Comparison of ENCODE assay signal across 1 cellular context in genomic region chr12:124738636-124739467, GRCh38.
TF ChIP-seq lines count a peak whose summit lies in the region.

No MANE protein-coding gene starts in this region.

TF ChIP-seq in HepG2, 621 proteins besides CTCF, POLR2A, EP300 and RAD21 (continued from another document and continues in another):
- no peak for TF ChIP-seq POLR2G (IDR thresholded peaks at IDR 0.05; ENCODE audit: low read depth, low read length)
- TF ChIP-seq TSC22D2 (CRISPR knock-in tag; IDR thresholded peaks at IDR 0.05; ENCODE audit: borderline replicate concordance): no peak
- no peak for TF ChIP-seq JDP2 (CRISPR knock-in tag; IDR thresholded peaks at IDR 0.05; ENCODE audit: borderline replicate concordance)
- TF ChIP-seq FOSL1 (CRISPR knock-in tag; IDR thresholded peaks at IDR 0.05; ENCODE audit: borderline replicate concordance): peak; percentile 84
- TF ChIP-seq ZNF205 (CRISPR knock-in tag; IDR thresholded peaks at IDR 0.05): no peak
- no peak for TF ChIP-seq ZBTB39 (CRISPR knock-in tag; IDR thresholded peaks at IDR 0.05)
- TF ChIP-seq PRDM15 (CRISPR knock-in tag; IDR thresholded peaks at IDR 0.05): no peak
- TF ChIP-seq TGIF2 (CRISPR knock-in tag; IDR thresholded peaks at IDR 0.05): no peak
- TF ChIP-seq LRRFIP1 (CRISPR knock-in tag; conservative IDR thresholded peaks at IDR 0.05): no peak
- no peak for TF ChIP-seq SKIL (CRISPR knock-in tag; IDR thresholded peaks at IDR 0.05; ENCODE audit: borderline replicate concordance)
- no peak for TF ChIP-seq TFDP2 (CRISPR knock-in tag; IDR thresholded peaks at IDR 0.05)
- TF ChIP-seq ZFY (CRISPR knock-in tag; IDR thresholded peaks at IDR 0.05): no peak
- no peak for TF ChIP-seq ZNF615 (CRISPR knock-in tag; IDR thresholded peaks at IDR 0.05; ENCODE audit: borderline replicate concordance)
- TF ChIP-seq ZNF766 (CRISPR knock-in tag; IDR thresholded peaks at IDR 0.05; ENCODE audit: borderline replicate concordance): no peak
- peak; percentile 34; the same call in 1 of the 2 replicates for TF ChIP-seq CHD4 (IDR thresholded peaks at IDR 0.05; ENCODE audit: borderline replicate concordance, low read length)
- TF ChIP-seq POLR2AphosphoS5 (IDR thresholded peaks at IDR 0.05; ENCODE audit: low read depth, low read length): no peak
- no peak for TF ChIP-seq ELF1 (CRISPR knock-in tag; IDR thresholded peaks at IDR 0.05)
- no peak for TF ChIP-seq FIP1L1 (IDR thresholded peaks at IDR 0.05; ENCODE audit: borderline replicate concordance, insufficient read depth, low read depth, low read length)
- TF ChIP-seq RBM39 (IDR thresholded peaks at IDR 0.05; ENCODE audit: low read depth, low read length, poor library complexity, severe bottlenecking): no peak
- no peak for TF ChIP-seq MEIS1 (CRISPR knock-in tag; IDR thresholded peaks at IDR 0.05; ENCODE audit: borderline replicate concordance)
- TF ChIP-seq NPAS2 (CRISPR knock-in tag; IDR thresholded peaks at IDR 0.05; ENCODE audit: borderline replicate concordance): no peak
- no peak for TF ChIP-seq DRAP1 (CRISPR knock-in tag; IDR thresholded peaks at IDR 0.05)
- TF ChIP-seq BATF2 (CRISPR knock-in tag; IDR thresholded peaks at IDR 0.05): no peak
- TF ChIP-seq NR3C1 (CRISPR knock-in tag; IDR thresholded peaks at IDR 0.05): no peak
- no peak; the same call in 1 of the 2 replicates for TF ChIP-seq ZNF142 (CRISPR knock-in tag; IDR thresholded peaks at IDR 0.05)
- no peak for TF ChIP-seq E2F2 (CRISPR knock-in tag; IDR thresholded peaks at IDR 0.05; ENCODE audit: borderline replicate concordance)
- no peak for TF ChIP-seq PITX1 (CRISPR knock-in tag; IDR thresholded peaks at IDR 0.05)
- peak; percentile 25; the same call in 1 of the 2 replicates for TF ChIP-seq MAX (IDR thresholded peaks at IDR 0.05)
- TF ChIP-seq ZNF619 (CRISPR knock-in tag; IDR thresholded peaks at IDR 0.05): no peak
- TF ChIP-seq CERS6 (CRISPR knock-in tag; IDR thresholded peaks at IDR 0.05): no peak
- TF ChIP-seq JUND (CRISPR knock-in tag; IDR thresholded peaks at IDR 0.05): no peak
- TF ChIP-seq HOXA9 (CRISPR knock-in tag; IDR thresholded peaks at IDR 0.05; ENCODE audit: borderline replicate concordance): no peak
- no peak for TF ChIP-seq ZNF841 (CRISPR knock-in tag; IDR thresholded peaks at IDR 0.05; ENCODE audit: borderline replicate concordance)
- no peak for TF ChIP-seq HOXA7 (CRISPR knock-in tag; IDR thresholded peaks at IDR 0.05)
- no peak for TF ChIP-seq CAMTA2 (CRISPR knock-in tag; IDR thresholded peaks at IDR 0.05; ENCODE audit: borderline replicate concordance)
- no peak for TF ChIP-seq THYN1 (CRISPR knock-in tag; IDR thresholded peaks at IDR 0.05; ENCODE audit: borderline replicate concordance, low read depth)
- no peak for TF ChIP-seq SP140L (CRISPR knock-in tag; IDR thresholded peaks at IDR 0.05; ENCODE audit: borderline replicate concordance)
- no peak for TF ChIP-seq ZNF230 (CRISPR knock-in tag; IDR thresholded peaks at IDR 0.05)
- no peak for TF ChIP-seq ZNF263 (CRISPR knock-in tag; IDR thresholded peaks at IDR 0.05)
- TF ChIP-seq ZNF629 (CRISPR knock-in tag; conservative IDR thresholded peaks at IDR 0.05): peak; percentile 92
- TF ChIP-seq SNAI1 (CRISPR knock-in tag; IDR thresholded peaks at IDR 0.05; ENCODE audit: borderline replicate concordance): no peak
